21 cellular contexts compared by ENCODE assay signal in genomic region chr1:89040315-89040626, GRCh38. TPM values are rescaled to one million over a fixed set of nuclear protein-coding genes. Genes with fewer than 3 reads are reported as not detected.
"Had no signal": no experiment of that assay in that cellular context is flagged by ENCODE, and none has a peak within 500 bp of the region (broad histone marks: within the 10 kb centered on the region; RNA-seq: fewer than 3 reads in every experiment).

No MANE protein-coding gene starts in this region.

- H3K9ac ChIP-seq: parathyroid adenoma had no signal

- H3K27ac Mint-ChIP-seq: activated naive CD4-positive, alpha-beta T cell treated with anti-CD3 and anti-CD28 coated beads for 36 hours; brain; dendritic cell treated with granulocyte-macrophage colony-stimulating factor and Interleukin-4, amounts not matched to agents 40 ng/mL and 50 ng/mL, for 4 days; memory B cell; type B pancreatic cell had no signal

- H3K36me3 ChIP-seq: heart left ventricle, thoracic aorta, vagina had no signal

- H3K79me2 ChIP-seq: parathyroid adenoma had no signal

- H3K36me3 Mint-ChIP-seq: brain, type B pancreatic cell had no signal

- H3K9me3 ChIP-seq: thoracic aorta, vagina had no signal

- H2AFZ ChIP-seq: parathyroid adenoma had no signal

- H3K4me1 Mint-ChIP-seq: brain had no signal

- ATAC-seq: heart left ventricle, left cardiac atrium, right cardiac atrium had no signal

- DNase-seq: activated CD4-positive, alpha-beta T cell treated with anti-CD3 and anti-CD28 coated beads for 1 hour; activated CD4-positive, alpha-beta T cell treated with anti-CD3 and anti-CD28 coated beads, Interleukin-2, amount 50 U/mL, for 4 hours; activated naive CD4-positive, alpha-beta T cell treated with anti-CD3 and anti-CD28 coated beads for 36 hours; aorta; caudate nucleus; effector CD4-positive, alpha-beta T cell; heart left ventricle; islet precursor cell; left cardiac atrium; nucleus accumbens; right cardiac atrium; stimulated activated CD4-positive, alpha-beta T cell treated with anti-CD3 and anti-CD28 coated beads, Interleukin-1b, Interleukin-23, amount 100 ng/mL, for 48 hours; SW 1271 had no signal

- H3K27me3 ChIP-seq: heart left ventricle, vagina had no signal

- H3K4me1 ChIP-seq: heart left ventricle, parathyroid adenoma, vagina had no signal

- H3K27me3 Mint-ChIP-seq: dendritic cell treated with granulocyte-macrophage colony-stimulating factor and Interleukin-4, amounts not matched to agents 40 ng/mL and 50 ng/mL, for 4 days; type B pancreatic cell had no signal

- H3K27ac ChIP-seq: heart left ventricle, parathyroid adenoma, thoracic aorta, vagina had no signal

- H3K4me3 ChIP-seq: heart left ventricle, thoracic aorta, vagina had no signal

- H3K4me3 Mint-ChIP-seq: activated naive CD4-positive, alpha-beta T cell treated with anti-CD3 and anti-CD28 coated beads for 36 hours; brain; dendritic cell treated with granulocyte-macrophage colony-stimulating factor and Interleukin-4, amounts not matched to agents 40 ng/mL and 50 ng/mL, for 4 days; memory B cell; type B pancreatic cell had no signal

RNA-seq across cellular contexts. Expression of gene GBP3, which starts 17.6 kb away (rescaled TPM):
- polyA plus RNA-seq: neural cell had no signal

RNA-seq across cellular contexts. Expression of gene GBP1, which starts 24.7 kb away (rescaled TPM):
- polyA plus RNA-seq: neural cell had no signal
